In the genomic region with DNA sequence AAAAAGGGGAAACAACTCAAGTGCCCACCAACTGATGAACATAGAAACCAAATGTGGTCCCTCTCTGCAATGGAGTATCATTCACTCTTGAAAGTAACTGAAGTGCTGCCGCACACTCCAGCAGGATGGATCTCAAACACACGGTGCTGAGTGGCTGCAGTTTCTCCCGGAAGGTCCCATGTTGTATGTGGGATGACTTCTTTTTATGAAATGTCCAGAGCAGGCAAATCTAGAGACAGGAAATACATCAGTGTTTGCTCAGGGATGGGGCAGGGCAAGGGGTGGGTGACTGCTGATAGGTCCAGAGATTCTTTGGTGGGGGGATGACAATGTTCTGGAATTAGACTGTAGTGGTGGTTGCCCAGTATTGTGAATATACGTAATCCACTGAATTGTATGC, we compare ENCODE assay signal across 23 cellular contexts.
"Had no signal": no experiment of that assay in that cellular context is flagged by ENCODE, and none has a peak within 500 bp of the region (broad histone marks: within the 10 kb centered on the region; RNA-seq: fewer than 3 reads in every experiment).

No MANE protein-coding gene starts in this region.

- H3K4me3 ChIP-seq: colonic mucosa, esophagus squamous epithelium, gastrocnemius medialis, heart right ventricle, left lung, lower lobe of right lung had no signal

- H3K9me3 ChIP-seq: colonic mucosa, esophagus squamous epithelium, gastrocnemius medialis, heart right ventricle, lower lobe of right lung had no signal

- ATAC-seq: effector memory CD8-positive, alpha-beta T cell; esophagus mucosa; gastrocnemius medialis; left lung; lower lobe of right lung had no signal

- H3K27ac Mint-ChIP-seq: dendritic cell treated with granulocyte-macrophage colony-stimulating factor and Interleukin-4, amounts not matched to agents 40 ng/mL and 50 ng/mL, for 4 days; effector memory CD8-positive, alpha-beta T cell; endodermal cell had no signal

- DNase-seq: colonic mucosa; cortex of kidney; effector CD8-positive, alpha-beta T cell; effector memory CD8-positive, alpha-beta T cell; endodermal cell; erythroblast; esophagus squamous epithelium; foreskin fibroblast; foreskin melanocyte; gastrocnemius medialis; glutamatergic neuron; head of caudate nucleus; hippocampal formation; left cardiac atrium; left lung; left ventricle myocardium superior; lower lobe of right lung; mesenchymal stem cell; midbrain had no signal

- H3K4me1 Mint-ChIP-seq: endodermal cell had no signal

- H3K27ac ChIP-seq: colonic mucosa, epithelial cell of prostate, esophagus squamous epithelium, gastrocnemius medialis, heart right ventricle, left lung, lower lobe of right lung had no signal

- H3K36me3 ChIP-seq: colonic mucosa, esophagus squamous epithelium, gastrocnemius medialis, heart right ventricle, left lung, lower lobe of right lung had no signal

- H3K9me3 Mint-ChIP-seq: dendritic cell treated with granulocyte-macrophage colony-stimulating factor and Interleukin-4, amounts not matched to agents 40 ng/mL and 50 ng/mL, for 4 days; effector memory CD8-positive, alpha-beta T cell had no signal

- H3K27me3 ChIP-seq: colonic mucosa had no signal

- H3K4me1 ChIP-seq: colonic mucosa, esophagus squamous epithelium, gastrocnemius medialis, left lung, lower lobe of right lung had no signal

- H3K4me3 Mint-ChIP-seq: dendritic cell treated with granulocyte-macrophage colony-stimulating factor and Interleukin-4, amounts not matched to agents 40 ng/mL and 50 ng/mL, for 4 days; effector memory CD8-positive, alpha-beta T cell; endodermal cell had no signal

- H3K27me3 Mint-ChIP-seq: dendritic cell treated with granulocyte-macrophage colony-stimulating factor and Interleukin-4, amounts not matched to agents 40 ng/mL and 50 ng/mL, for 4 days had no signal
